8 cellular contexts compared by ENCODE assay signal in genomic region chr16:48353565-48354163, GRCh38. TPM values are rescaled to one million over a fixed set of nuclear protein-coding genes. Genes with fewer than 3 reads are reported as not detected.
DNase-seq lines count a peak whose midpoint lies in the region; ATAC-seq and TF ChIP-seq lines count a peak whose summit lies in the region.

No MANE protein-coding gene starts in this region.

- peak; percentile 74 for ATAC-seq in GM18517 (IDR thresholded peaks at IDR 0.05; ENCODE audit: unreplicated experiment)
- peak; percentile 90 for ATAC-seq in HG03342 (IDR thresholded peaks at IDR 0.05; ENCODE audit: unreplicated experiment)
- peak; percentile 87 for ATAC-seq in stimulated activated effector memory CD8-positive, alpha-beta T cell treated with anti-CD3 and anti-CD28 coated beads, Interleukin-12 subunit alpha, Interleukin-12 subunit beta, amount 100 ng/mL, for 72 hours

- H3K36me3 Mint-ChIP-seq in stimulated activated effector memory CD8-positive, alpha-beta T cell treated with anti-CD3 and anti-CD28 coated beads, Interleukin-12 subunit alpha, Interleukin-12 subunit beta, amount 100 ng/mL, for 72 hours, result peaks cover 87% of the 10 kb centered on the region

- DNase-seq in A673 (ENCODE audit: low spot score), result peak; percentile 91
- peak; percentile 79 for DNase-seq in NCI-H82 (lab: John Stamatoyannopoulos, UW)
- peak; percentile 54 to 59 for DNase-seq in activated CD4-positive, alpha-beta T cell treated with anti-CD3 and anti-CD28 coated beads, Interleukin-2, amount 50 U/mL, for 48 hours
- peak; percentile 56 for DNase-seq in effector CD4-positive, alpha-beta T cell
- peak; percentile 56 for DNase-seq in midbrain (lab: John Stamatoyannopoulos, UW)
- peak; percentile 29 to 72 for DNase-seq in stimulated activated effector memory CD8-positive, alpha-beta T cell treated with anti-CD3 and anti-CD28 coated beads, Interleukin-12 subunit alpha, Interleukin-12 subunit beta, amount 100 ng/mL, for 72 hours (ENCODE audit: low spot score in 2 of 2)

- peak; percentile 93 for TF ChIP-seq CTCF in A673 (conservative IDR thresholded peaks at IDR 0.05; ENCODE audit: low read depth, low read length)

- no peak overlapping the region for H3K4me3 Mint-ChIP-seq in stimulated activated effector memory CD8-positive, alpha-beta T cell treated with anti-CD3 and anti-CD28 coated beads, Interleukin-12 subunit alpha, Interleukin-12 subunit beta, amount 100 ng/mL, for 72 hours

- H3K27ac ChIP-seq in A673 (ENCODE audit: low read depth, low read length, poor library complexity, severe bottlenecking), result no peak overlapping the region

- intact Hi-C loops in A673 (cut with micrococcal nuclease; ENCODE audit: unreplicated experiment), result loop anchor here (1.0 to 2.0 kb wide), 2 partner anchors 189 to 270 kb away; no protein-coding TSS in a partner anchor

- POLR2A ChIA-PET in A673 (lab: Charles Lee; ENCODE audit: low non-redundant PET), result interaction anchor here (0.6 kb wide), 1 partner anchor 269 kb away, joined by 4 read pairs; no protein-coding TSS in a partner anchor

- peaks cover 17% of the 10 kb centered on the region for H3K4me1 Mint-ChIP-seq in stimulated activated effector memory CD8-positive, alpha-beta T cell treated with anti-CD3 and anti-CD28 coated beads, Interleukin-12 subunit alpha, Interleukin-12 subunit beta, amount 100 ng/mL, for 72 hours

- CTCF ChIA-PET in A673 (lab: Charles Lee), result interaction anchor here (0.7 to 2.8 kb wide), 3 partner anchors 270 to 1365 kb away, joined by 5 to 17 read pairs (median 7); no protein-coding TSS in a partner anchor

- no peaks in the 10 kb centered on the region for H3K9me3 Mint-ChIP-seq in stimulated activated effector memory CD8-positive, alpha-beta T cell treated with anti-CD3 and anti-CD28 coated beads, Interleukin-12 subunit alpha, Interleukin-12 subunit beta, amount 100 ng/mL, for 72 hours

- H3K36me3 ChIP-seq in A673 (ENCODE audit: insufficient read depth, low read length, poor library complexity, severe bottlenecking), result peaks cover 39% of the 10 kb centered on the region

- no peaks in the 10 kb centered on the region for H3K4me1 ChIP-seq in A673 (ENCODE audit: insufficient read depth, low read length, poor library complexity, severe bottlenecking)

- BruUV-seq in A673 (replicated peaks; lab: Mats Ljungman, UMichigan), result no TSS peak

- no peaks in the 10 kb centered on the region for H3K27me3 ChIP-seq in A673 (replicated peaks; ENCODE audit: insufficient read depth, low read depth, low read length, poor library complexity)

- no peak overlapping the region for H3K4me3 ChIP-seq in A673 (ENCODE audit: low read depth, low read length, poor library complexity, severe bottlenecking)

- peak overlapping the region; percentile 48 for H3K27ac Mint-ChIP-seq in stimulated activated effector memory CD8-positive, alpha-beta T cell treated with anti-CD3 and anti-CD28 coated beads, Interleukin-12 subunit alpha, Interleukin-12 subunit beta, amount 100 ng/mL, for 72 hours

- no peaks in the 10 kb centered on the region for H3K9me3 ChIP-seq in A673 (ENCODE audit: low read depth, low read length, poor library complexity, severe bottlenecking)

RNA-seq across cellular contexts. Expression of gene SIAH1, which starts 31.5 kb away (rescaled TPM):
- 29.9 and 30.0 TPM in 2 replicates for total RNA-seq in A673 (2021)
